9 cellular contexts compared by ENCODE assay signal in genomic region chr13:69950160-69950559, GRCh38.
"Had no signal": no experiment of that assay in that cellular context is flagged by ENCODE, and none has a peak within 500 bp of the region (broad histone marks: within the 10 kb centered on the region; RNA-seq: fewer than 3 reads in every experiment).

No MANE protein-coding gene starts in this region.

- DNase-seq: H9, HCEC 1CT, IMR-90, KBM-7 had no signal

- FAIRE-seq: H1, H54, HTR-8/SVneo had no signal

- H3K27ac ChIP-seq: KMS-11 had no signal

- H3K9ac ChIP-seq: KMS-11 had no signal

- H3K4me2 ChIP-seq: GM23338, KMS-11 had no signal

- H3K4me3 ChIP-seq: GM23338 had no signal

- H2AFZ ChIP-seq: GM23338 had no signal
